Comparison of ENCODE assay signal across 8 cellular contexts in the genomic region with DNA sequence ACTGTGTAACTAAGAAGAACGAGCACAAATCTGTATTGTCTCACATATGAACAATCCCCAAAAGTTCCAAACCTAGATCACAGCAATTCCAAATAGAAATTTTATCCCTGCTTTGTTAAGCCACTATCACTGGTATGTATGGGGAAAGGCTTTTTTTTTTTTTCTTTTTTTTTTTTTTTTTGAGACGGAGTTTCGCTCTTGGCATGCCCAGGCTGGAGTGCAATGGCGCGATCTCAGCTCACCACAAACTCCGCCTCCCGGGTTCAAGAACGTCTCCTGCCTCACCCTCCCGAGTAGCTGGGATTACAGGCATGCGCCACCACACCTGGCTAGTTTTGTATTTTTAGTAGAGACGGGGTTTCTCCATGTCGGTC. TPM values are rescaled to one million over a fixed set of nuclear protein-coding genes. Genes with fewer than 3 reads are reported as not detected.
DNase-seq lines count a peak whose midpoint lies in the region; ATAC-seq and TF ChIP-seq lines count a peak whose summit lies in the region.
"Not testable (repeated sequence)": the region's sequence is repeated elsewhere in the genome, so short reads cannot be mapped to it uniquely, and the experiment has no call there.

No MANE protein-coding gene starts in this region.

- H3K9me3 ChIP-seq in GM23248 (ENCODE audit: low read depth); left ventricle myocardium inferior (replicated peaks): not testable (repeated sequence)

- intact Hi-C loops in left ventricle myocardium inferior (cut with micrococcal nuclease) = not testable (repeated sequence)

- peaks cover 31% of the 10 kb centered on the region for H3K36me3 Mint-ChIP-seq in central memory CD8-positive, alpha-beta T cell (ENCODE audit: insufficient read depth)

- not testable (repeated sequence) for H3K27me3 Mint-ChIP-seq in central memory CD8-positive, alpha-beta T cell

- H3K27ac Mint-ChIP-seq in central memory CD8-positive, alpha-beta T cell (ENCODE audit: low read depth) = peak overlapping the region; percentile 99

- not testable (repeated sequence) for H3K9me2 ChIP-seq in GM23248 (ENCODE audit: insufficient read depth)

- not testable (repeated sequence) for DNase-seq in AG09309 (ENCODE audit: low read depth); central memory CD8-positive, alpha-beta T cell (ENCODE audit: low spot score in 2 of 2); left ventricle myocardium inferior
- DNase-seq in GM23248 (peak; percentile 41), NCI-H2171 treated with DMSO at 0.1 percent for 48 hours (lab: John Stamatoyannopoulos, UW) (peak; percentile 38), myocyte (ENCODE audit: low read depth) (peak; percentile 6)
- DNase-seq in activated CD4-positive, alpha-beta T cell treated with anti-CD3 and anti-CD28 coated beads, Interleukin-2, amount 50 U/mL, for 48 hours = peak; percentile 42 to 48
- peak; percentile 12 for DNase-seq in stimulated activated CD4-positive, alpha-beta T cell treated with anti-CD3 and anti-CD28 coated beads, Interleukin-2, amount 100 ng/mL, for 4 hours (ENCODE audit: low read depth)

- peaks cover 50% of the 10 kb centered on the region for H3K79me2 ChIP-seq in GM23248 (ENCODE audit: insufficient read depth)

- H3K27ac ChIP-seq in GM23248 (peak overlapping the region; percentile 90), left ventricle myocardium inferior (replicated peaks) (peak overlapping the region; percentile 83)

- H3K4me1 ChIP-seq in GM23248 (ENCODE audit: insufficient read depth) = not testable (repeated sequence)
- peaks cover 24% of the 10 kb centered on the region for H3K4me1 ChIP-seq in left ventricle myocardium inferior

- TF ChIP-seq CTCF in AG09309 (IDR thresholded peaks at IDR 0.05; ENCODE audit: control insufficient read depth, insufficient read depth, low read depth, low read length, missing control alignments); left ventricle myocardium inferior (IDR thresholded peaks at IDR 0.05; ENCODE audit: borderline replicate concordance): not testable (repeated sequence)

- WGBS in GM23248 (ENCODE audit: low coverage in 1 of 2, low lambda C conversion rate in 2 of 2, missing lambda C conversion rate in 2 of 2), 2 experiments = 5 to 7% methylated on average over 11 to 12 of the region's 12 CpGs

- H3K4me2 ChIP-seq in GM23248 (ENCODE audit: unreplicated experiment) = peak overlapping the region; percentile 73

- in situ Hi-C loops in GM23248 (cut with MboI) = not testable (repeated sequence)

- not testable (repeated sequence) for ATAC-seq in central memory CD8-positive, alpha-beta T cell (replicated peaks; ENCODE audit: extremely low read depth, poor library complexity, severe bottlenecking)

- peaks cover 22% of the 10 kb centered on the region; the same call in 1 of the 2 replicates for H3F3A ChIP-seq in GM23248 (ENCODE audit: insufficient read depth)

- H3K9ac ChIP-seq in GM23248 = peak overlapping the region; percentile 92

- not testable (repeated sequence) for H4K20me1 ChIP-seq in GM23248 (ENCODE audit: insufficient read depth)

- not testable (repeated sequence) for H3K9me3 Mint-ChIP-seq in central memory CD8-positive, alpha-beta T cell

- H3K4me3 Mint-ChIP-seq in central memory CD8-positive, alpha-beta T cell = peak overlapping the region; percentile 95

- H3K36me3 ChIP-seq in GM23248 (ENCODE audit: low read depth) (0 out of 2 replicates have a peak, but pooled peaks cover 13% of the 10 kb centered on the region), left ventricle myocardium inferior (peaks cover 16% of the 10 kb centered on the region)

- peak overlapping the region; percentile 78 for H3K4me3 ChIP-seq in AG09309 (ENCODE audit: control insufficient read depth, low read depth, low read length)
- peak overlapping the region; percentile 92 for H3K4me3 ChIP-seq in GM23248
- H3K4me3 ChIP-seq in left ventricle myocardium inferior = peak overlapping the region; percentile 89

- H3K4me1 Mint-ChIP-seq in central memory CD8-positive, alpha-beta T cell = peaks cover 49% of the 10 kb centered on the region

- peak overlapping the region; percentile 97 for H2AFZ ChIP-seq in GM23248

- H3K27me3 ChIP-seq in GM23248 (replicated peaks; ENCODE audit: insufficient read depth); left ventricle myocardium inferior (ENCODE audit: low read depth): not testable (repeated sequence)

RNA-seq across cellular contexts. Expression of gene APTX, which starts 0.8 kb away (rescaled TPM):
- total RNA-seq in GM23248 (2014; rRNA removed; shearing (Covaris generic)) = 21.4 and 43.0 TPM in 2 replicates
- polyA plus RNA-seq in GM23248 (2016; fragmentation: Nextera tagmentation; extraction: Ambion mirVana) = 36.9 and 40.6 TPM in 2 replicates
- total RNA-seq in left ventricle myocardium inferior (13.6 TPM), myocyte (32.7 and 34.8 TPM in 2 replicates)
- polyA plus RNA-seq in myocyte (2012) = 38.1 TPM

RNA-seq across cellular contexts. Expression of gene DNAJA1, which starts 24.4 kb away (rescaled TPM):
- 84.6 and 92.7 TPM in 2 replicates for total RNA-seq in GM23248 (2014; rRNA removed; shearing (Covaris generic))
- polyA plus RNA-seq in GM23248 (2016; fragmentation: Nextera tagmentation; extraction: Ambion mirVana) = 108 and 115 TPM in 2 replicates
- 88.0 TPM for total RNA-seq in left ventricle myocardium inferior
- 123 and 142 TPM in 2 replicates for total RNA-seq in myocyte
- 107 TPM for polyA plus RNA-seq in myocyte (2012)
